17 cellular contexts compared by ENCODE assay signal in the genomic region with DNA sequence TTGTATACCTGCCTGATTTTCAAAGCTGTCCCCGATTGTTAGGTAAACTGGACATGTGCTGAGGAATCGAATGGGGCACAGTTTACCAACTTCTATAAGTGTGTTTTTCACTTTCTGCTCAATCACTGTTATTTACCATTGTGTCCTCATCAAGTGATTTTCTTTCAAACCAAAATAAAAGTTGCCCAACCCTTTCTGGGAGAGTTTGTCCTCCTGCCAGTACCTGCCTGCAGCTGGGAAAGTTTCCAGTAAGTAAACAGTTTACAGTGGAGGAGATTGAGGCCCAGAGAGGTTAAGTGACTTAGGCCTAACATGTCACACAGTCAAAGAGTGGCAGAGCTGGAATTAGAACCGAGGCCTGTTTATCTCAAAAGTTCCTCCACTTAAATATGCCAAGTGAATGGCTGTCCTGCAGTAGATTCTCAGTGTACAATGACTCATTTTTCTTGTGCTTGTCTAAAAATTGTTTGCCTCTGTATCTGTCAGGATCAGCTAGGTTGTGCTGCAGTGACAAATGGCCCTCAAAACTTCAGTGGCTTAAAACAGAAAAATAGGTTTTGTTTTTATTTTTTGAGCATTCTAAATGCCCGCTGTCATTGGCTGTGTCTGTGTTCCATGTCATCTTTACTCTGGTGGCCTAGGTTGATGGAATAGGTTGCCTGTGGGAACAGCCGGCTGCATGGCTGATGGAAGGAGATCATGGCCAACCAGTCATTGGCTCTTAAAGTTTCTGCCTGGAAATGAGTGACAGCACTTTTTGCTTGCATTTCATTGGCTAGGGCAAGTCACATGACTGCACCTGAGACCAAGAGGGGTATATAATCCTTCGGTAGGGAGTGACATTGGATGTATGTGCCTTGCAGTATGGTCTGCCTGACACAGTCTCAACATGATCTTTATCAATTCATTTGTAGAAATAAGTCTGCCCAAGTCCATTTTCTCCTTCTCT.
A peak's percentile ranks its signal among the peaks of the same experiment; 100 is the strongest.
DNase-seq lines count a peak whose midpoint lies in the region; ATAC-seq and TF ChIP-seq lines count a peak whose summit lies in the region.
"Had no signal": no experiment of that assay in that cellular context is flagged by ENCODE, and none has a peak within 500 bp of the region (broad histone marks: within the 10 kb centered on the region; RNA-seq: fewer than 3 reads in every experiment).

No MANE protein-coding gene starts in this region.

- TF ChIP-seq POLR2A in breast epithelium (IDR thresholded peaks at IDR 0.05) = no peak

- no peaks in the 10 kb centered on the region for H3K27me3 Mint-ChIP-seq in activated T-helper 2 cell treated with anti-CD3 and anti-CD28 coated beads, Interferon-gamma antibody, Interleukin-2, Interleukin-4, amounts not matched to agents 10 μg/mL and 5 μg/mL and 100 μg/mL, durations not matched to agents 14 hours and 24 hours and 36 hours (ENCODE audit: low read depth)

- ATAC-seq in left lobe of liver = peak; percentile 80
- peak; percentile 64 for ATAC-seq in upper lobe of right lung
- ATAC-seq: activated T-cell treated with anti-CD3 and anti-CD28 coated beads, Interleukin-2, amount 50 U/mL, for 72 hours had no signal

- H3K36me3 Mint-ChIP-seq in activated T-helper 2 cell treated with anti-CD3 and anti-CD28 coated beads, Interferon-gamma antibody, Interleukin-2, Interleukin-4, amounts not matched to agents 10 μg/mL and 5 μg/mL and 100 μg/mL, durations not matched to agents 14 hours and 24 hours and 36 hours (ENCODE audit: low read depth) = peaks cover 6% of the 10 kb centered on the region

- H3K27me3 ChIP-seq in breast epithelium = no peaks in the 10 kb centered on the region
- H3K27me3 ChIP-seq in upper lobe of right lung = no peaks in the 10 kb centered on the region
- H3K27me3 ChIP-seq: dorsolateral prefrontal cortex had no signal

- H3K4me1 ChIP-seq in breast epithelium = peaks cover 3 to 29% of the 10 kb centered on the region in 2 donors
- peaks cover 24% of the 10 kb centered on the region for H3K4me1 ChIP-seq in upper lobe of right lung
- H3K4me1 ChIP-seq: Caco-2 had no signal

- intact Hi-C loops in breast epithelium (cut with DNase I; ENCODE audit: low total_unique reads) (no loop called here), upper lobe of right lung (cut with DNase I) (no loop called here)
- intact Hi-C loops in activated T-helper 2 cell treated with anti-CD3 and anti-CD28 coated beads, Interferon-gamma antibody, Interleukin-2, Interleukin-4, amounts not matched to agents 10 μg/mL and 5 μg/mL and 100 μg/mL, durations not matched to agents 14 hours and 24 hours and 36 hours (cut with micrococcal nuclease) = no loop called here

- DNase-seq in NCI-H526 treated with DMSO at 0.1 percent for 48 hours (lab: John Stamatoyannopoulos, UW) (peak; percentile 8), NCI-H526 (lab: John Stamatoyannopoulos, UW) (no peak), breast epithelium (ENCODE audit: low spot score in 2 of 2) (no peak), left lobe of liver (ENCODE audit: low spot score) (peak; percentile 75), upper lobe of right lung (no peak), NCI-H1436 (lab: John Stamatoyannopoulos, UW) (no peak), NK-92 (lab: John Stamatoyannopoulos, UW; ENCODE audit: unreplicated experiment) (no peak)
- no peak for DNase-seq in activated T-helper 2 cell treated with anti-CD3 and anti-CD28 coated beads, Interferon-gamma antibody, Interleukin-2, Interleukin-4, amounts not matched to agents 10 μg/mL and 5 μg/mL and 100 μg/mL, durations not matched to agents 14 hours and 24 hours and 36 hours (ENCODE audit: low spot score)
- DNase-seq: ACHN; activated CD4-positive, alpha-beta T cell treated with anti-CD3 and anti-CD28 coated beads for 4 hours; activated T-cell treated with anti-CD3 and anti-CD28 coated beads, Interleukin-2, amount 50 U/mL, for 72 hours; aorta; dorsolateral prefrontal cortex; head of caudate nucleus; T-helper 1 cell had no signal

- H3K9me3 ChIP-seq in breast epithelium = no peaks in the 10 kb centered on the region
- no peaks in the 10 kb centered on the region for H3K9me3 ChIP-seq in upper lobe of right lung
- H3K9me3 ChIP-seq: Caco-2, thoracic aorta had no signal

- no peak overlapping the region for H3K4me3 ChIP-seq in breast epithelium
- no peak overlapping the region for H3K4me3 ChIP-seq in upper lobe of right lung
- H3K4me3 ChIP-seq: dorsolateral prefrontal cortex, thoracic aorta had no signal

- H3K27ac ChIP-seq in breast epithelium = peak overlapping the region; percentile 76 to 80
- H3K27ac ChIP-seq in upper lobe of right lung = peak overlapping the region; percentile 58

- H3K27ac Mint-ChIP-seq in activated T-helper 2 cell treated with anti-CD3 and anti-CD28 coated beads, Interferon-gamma antibody, Interleukin-2, Interleukin-4, amounts not matched to agents 10 μg/mL and 5 μg/mL and 100 μg/mL, durations not matched to agents 14 hours and 24 hours and 36 hours = no peak overlapping the region
- H3K27ac Mint-ChIP-seq: activated T-cell treated with anti-CD3 and anti-CD28 coated beads, Interleukin-2, amount 50 U/mL, for 72 hours had no signal

- TF ChIP-seq CTCF in breast epithelium (IDR thresholded peaks at IDR 0.05) = no peak
- TF ChIP-seq CTCF in upper lobe of right lung (IDR thresholded peaks at IDR 0.05) = no peak

- peaks cover 4% of the 10 kb centered on the region for H3K4me1 Mint-ChIP-seq in activated T-helper 2 cell treated with anti-CD3 and anti-CD28 coated beads, Interferon-gamma antibody, Interleukin-2, Interleukin-4, amounts not matched to agents 10 μg/mL and 5 μg/mL and 100 μg/mL, durations not matched to agents 14 hours and 24 hours and 36 hours (ENCODE audit: low read depth)

- H3K36me3 ChIP-seq in breast epithelium (no peaks in the 10 kb centered on the region), upper lobe of right lung (no peaks in the 10 kb centered on the region)
- H3K36me3 ChIP-seq: thoracic aorta had no signal

- no peaks in the 10 kb centered on the region for H3K9me3 Mint-ChIP-seq in activated T-helper 2 cell treated with anti-CD3 and anti-CD28 coated beads, Interferon-gamma antibody, Interleukin-2, Interleukin-4, amounts not matched to agents 10 μg/mL and 5 μg/mL and 100 μg/mL, durations not matched to agents 14 hours and 24 hours and 36 hours
- H3K9me3 Mint-ChIP-seq: activated T-cell treated with anti-CD3 and anti-CD28 coated beads, Interleukin-2, amount 50 U/mL, for 72 hours had no signal

- no peak overlapping the region for H3K4me3 Mint-ChIP-seq in activated T-helper 2 cell treated with anti-CD3 and anti-CD28 coated beads, Interferon-gamma antibody, Interleukin-2, Interleukin-4, amounts not matched to agents 10 μg/mL and 5 μg/mL and 100 μg/mL, durations not matched to agents 14 hours and 24 hours and 36 hours (ENCODE audit: low read depth)
- H3K4me3 Mint-ChIP-seq: activated T-cell treated with anti-CD3 and anti-CD28 coated beads, Interleukin-2, amount 50 U/mL, for 72 hours had no signal

Comparison
In these comparisons a context has a peak if more than half of its experiments do, and no peak if none do; other contexts are left out.
1. DNase-seq: peak in NCI-H526 treated with DMSO at 0.1 percent for 48 hours (single experiment) and left lobe of liver (single experiment); none in NCI-H526 (0 of 2), breast epithelium (0 of 2), upper lobe of right lung (single experiment), NCI-H1436 (single experiment), activated T-helper 2 cell treated with anti-CD3 and anti-CD28 coated beads, Interferon-gamma antibody, Interleukin-2, Interleukin-4, amounts not matched to agents 10 μg/mL and 5 μg/mL and 100 μg/mL, durations not matched to agents 14 hours and 24 hours and 36 hours (single experiment) and NK-92 (single experiment).